ENCODE assay signal across 25 cellular contexts in the genomic region with DNA sequence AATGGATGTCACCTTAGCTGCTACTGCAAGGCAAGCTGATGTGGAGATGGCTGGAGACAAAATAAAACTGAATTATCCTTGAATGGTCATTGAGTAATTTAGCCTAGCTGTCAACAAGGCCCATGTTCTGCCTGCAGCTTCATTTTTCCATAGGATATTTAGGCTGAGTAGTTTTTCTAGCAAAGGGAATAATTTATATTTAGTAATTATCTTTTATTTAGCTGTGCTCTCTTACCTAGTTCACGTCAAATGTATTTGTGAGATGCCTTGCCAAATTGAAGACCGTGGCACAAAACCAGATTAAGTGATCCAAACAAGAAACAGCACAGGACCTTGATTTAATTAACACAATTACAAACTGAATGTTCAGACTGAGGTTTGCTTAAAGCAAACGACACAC.
"Had no signal": no experiment of that assay in that cellular context is flagged by ENCODE, and none has a peak within 500 bp of the region (broad histone marks: within the 10 kb centered on the region; RNA-seq: fewer than 3 reads in every experiment).

No MANE protein-coding gene starts in this region.

- H3K4me2 ChIP-seq: KMS-11 had no signal

- H3K36me3 Mint-ChIP-seq: IgD-negative memory B cell had no signal

- H3K27ac ChIP-seq: HL-60, KMS-11, RWPE1, SK-N-MC had no signal

- H3K27me3 Mint-ChIP-seq: IgD-negative memory B cell had no signal

- H3K4me3 Mint-ChIP-seq: IgD-negative memory B cell had no signal

- ATAC-seq: K562, Panc1, PC-3 had no signal

- H3K4me3 ChIP-seq: K562, SK-N-MC had no signal

- H3K4me1 Mint-ChIP-seq: IgD-negative memory B cell had no signal

- H3K9ac ChIP-seq: KMS-11 had no signal

- FAIRE-seq: HTR-8/SVneo, K562 had no signal

- H3K27ac Mint-ChIP-seq: IgD-negative memory B cell had no signal

- DNase-seq: Kasumi-1; MM.1S; NCI-H1092 treated with DMSO at 0.1 percent for 48 hours; NCI-H1417 treated with DMSO at 0.1 percent for 48 hours; NCI-H146; NCI-H1694 treated with DMSO at 0.1 percent for 48 hours; NCI-H1930; NCI-H2081; NCI-H2107; NCI-H2227 treated with DMSO at 0.1 percent for 48 hours; NCI-H524; NCI-H526 treated with DMSO at 0.1 percent for 48 hours; NCI-H748 treated with DMSO at 0.1 percent for 48 hours; NK-92 treated with Interleukin-12 subunit alpha and Interleukin-12 subunit beta, amount 100 ng/mL, for 24 hours; PC-3; SHP77; T-helper 1 cell had no signal
